In genomic region chr20:18739785-18740184, GRCh38 we compare ENCODE assay signal across 10 cellular contexts.
DNase-seq lines count a peak whose midpoint lies in the region; ATAC-seq and TF ChIP-seq lines count a peak whose summit lies in the region.
"Had no signal": no experiment of that assay in that cellular context is flagged by ENCODE, and none has a peak within 500 bp of the region (broad histone marks: within the 10 kb centered on the region; RNA-seq: fewer than 3 reads in every experiment).

No MANE protein-coding gene starts in this region.

- 57 to 100% methylated on average over 1 to 5 of the region's 5 CpGs for WGBS in endodermal cell (ENCODE audit: insufficient coverage in 1 of 2, insufficient read length in 1 of 2), 2 experiments

- no peak overlapping the region for H3K27ac ChIP-seq in endodermal cell (ENCODE audit: low read depth, low read length)

- H3K27ac Mint-ChIP-seq in endodermal cell (no peak overlapping the region), mesothelial cell of epicardium (peak overlapping the region; percentile 89)
- H3K27ac Mint-ChIP-seq in activated T-helper 2 cell treated with anti-CD3 and anti-CD28 coated beads, Interferon-gamma antibody, Interleukin-2, Interleukin-4, amounts not matched to agents 10 μg/mL and 5 μg/mL and 100 μg/mL, durations not matched to agents 14 hours and 24 hours and 36 hours: no peak overlapping the region

- no peaks in the 10 kb centered on the region for H3K36me3 Mint-ChIP-seq in endodermal cell (ENCODE audit: low read depth)
- peaks cover 2% of the 10 kb centered on the region for H3K36me3 Mint-ChIP-seq in mesothelial cell of epicardium
- no peaks in the 10 kb centered on the region for H3K36me3 Mint-ChIP-seq in activated T-helper 2 cell treated with anti-CD3 and anti-CD28 coated beads, Interferon-gamma antibody, Interleukin-2, Interleukin-4, amounts not matched to agents 10 μg/mL and 5 μg/mL and 100 μg/mL, durations not matched to agents 14 hours and 24 hours and 36 hours (ENCODE audit: low read depth)

- no peaks in the 10 kb centered on the region for H3K27me3 Mint-ChIP-seq in endodermal cell (ENCODE audit: insufficient read depth)
- H3K27me3 Mint-ChIP-seq in mesothelial cell of epicardium (ENCODE audit: low read depth): no peaks in the 10 kb centered on the region
- no peaks in the 10 kb centered on the region for H3K27me3 Mint-ChIP-seq in activated T-helper 2 cell treated with anti-CD3 and anti-CD28 coated beads, Interferon-gamma antibody, Interleukin-2, Interleukin-4, amounts not matched to agents 10 μg/mL and 5 μg/mL and 100 μg/mL, durations not matched to agents 14 hours and 24 hours and 36 hours (ENCODE audit: low read depth)

- H3K4me3 Mint-ChIP-seq in endodermal cell (no peak overlapping the region), mesothelial cell of epicardium (no peak overlapping the region)
- no peak overlapping the region for H3K4me3 Mint-ChIP-seq in activated T-helper 2 cell treated with anti-CD3 and anti-CD28 coated beads, Interferon-gamma antibody, Interleukin-2, Interleukin-4, amounts not matched to agents 10 μg/mL and 5 μg/mL and 100 μg/mL, durations not matched to agents 14 hours and 24 hours and 36 hours (ENCODE audit: low read depth)

- H3K36me3 ChIP-seq in endodermal cell (ENCODE audit: control insufficient read depth, insufficient read depth, low read length): no peaks in the 10 kb centered on the region
- H3K36me3 ChIP-seq: BE2C had no signal

- H3K27me3 ChIP-seq in endodermal cell (ENCODE audit: control insufficient read depth, insufficient read depth, low read length, poor library complexity, severe bottlenecking): no peaks in the 10 kb centered on the region
- H3K27me3 ChIP-seq: BE2C had no signal

- H3K4me3 ChIP-seq in AG04449 (ENCODE audit: low read depth, low read length): no peak overlapping the region
- H3K4me3 ChIP-seq in endodermal cell (ENCODE audit: low read length): no peak overlapping the region

- H3K4me1 Mint-ChIP-seq in endodermal cell (peaks cover 11% of the 10 kb centered on the region), mesothelial cell of epicardium (peaks cover 21% of the 10 kb centered on the region)
- H3K4me1 Mint-ChIP-seq in activated T-helper 2 cell treated with anti-CD3 and anti-CD28 coated beads, Interferon-gamma antibody, Interleukin-2, Interleukin-4, amounts not matched to agents 10 μg/mL and 5 μg/mL and 100 μg/mL, durations not matched to agents 14 hours and 24 hours and 36 hours (ENCODE audit: low read depth): no peaks in the 10 kb centered on the region

- no peak overlapping the region for H3K9ac ChIP-seq in endodermal cell (ENCODE audit: extremely low read depth, low read length, poor library complexity, severe bottlenecking)

- no peaks in the 10 kb centered on the region for H3K9me3 ChIP-seq in endodermal cell (ENCODE audit: control insufficient read depth, low read length)
- H3K9me3 ChIP-seq: BE2C had no signal

- ATAC-seq in GM18511 (IDR thresholded peaks at IDR 0.05; ENCODE audit: unreplicated experiment) (no peak), HG03460 (IDR thresholded peaks at IDR 0.05; ENCODE audit: unreplicated experiment) (no peak)

- POLR2A ChIA-PET in AG04449 (lab: Yijun Ruan, JAX): no interaction called here

- TF ChIP-seq CTCF in AG04449 (IDR thresholded peaks at IDR 0.05; ENCODE audit: insufficient read depth, low read length, missing control alignments): no peak
- TF ChIP-seq CTCF in endodermal cell (conservative IDR thresholded peaks at IDR 0.05): no peak
- no peak for TF ChIP-seq CTCF in mesothelial cell of epicardium (IDR thresholded peaks at IDR 0.05; ENCODE audit: unreplicated experiment)

- CTCF ChIA-PET in AG04449 (lab: Yijun Ruan, JAX): interaction anchor here (0.6 to 2.7 kb wide), 4 partner anchors 14 to 107 kb away, joined by 3 to 13 read pairs (median 4); no protein-coding TSS in a partner anchor

- H3K4me1 ChIP-seq in endodermal cell (ENCODE audit: control insufficient read depth, insufficient read depth, low read length): no peaks in the 10 kb centered on the region
- H3K4me1 ChIP-seq: BE2C had no signal

- H3K9me3 Mint-ChIP-seq in endodermal cell: no peaks in the 10 kb centered on the region
- no peaks in the 10 kb centered on the region for H3K9me3 Mint-ChIP-seq in mesothelial cell of epicardium
- H3K9me3 Mint-ChIP-seq in activated T-helper 2 cell treated with anti-CD3 and anti-CD28 coated beads, Interferon-gamma antibody, Interleukin-2, Interleukin-4, amounts not matched to agents 10 μg/mL and 5 μg/mL and 100 μg/mL, durations not matched to agents 14 hours and 24 hours and 36 hours: no peaks in the 10 kb centered on the region

- intact Hi-C loops in activated T-helper 2 cell treated with anti-CD3 and anti-CD28 coated beads, Interferon-gamma antibody, Interleukin-2, Interleukin-4, amounts not matched to agents 10 μg/mL and 5 μg/mL and 100 μg/mL, durations not matched to agents 14 hours and 24 hours and 36 hours (cut with micrococcal nuclease): no loop called here

- DNase-seq in AG04449 (ENCODE audit: low read depth, low spot score) (peak; percentile 71), NCI-H1694 (lab: John Stamatoyannopoulos, UW) (peak; percentile 22), endodermal cell (peak; percentile 70), mesothelial cell of epicardium (ENCODE audit: low spot score in 2 of 2, unreplicated experiment in 2 of 2) (no peak)
- DNase-seq in activated T-helper 2 cell treated with anti-CD3 and anti-CD28 coated beads, Interferon-gamma antibody, Interleukin-2, Interleukin-4, amounts not matched to agents 10 μg/mL and 5 μg/mL and 100 μg/mL, durations not matched to agents 14 hours and 24 hours and 36 hours (ENCODE audit: low spot score): no peak
- DNase-seq in effector CD4-positive, alpha-beta T cell: no peak
- DNase-seq: BE2C, NCI-H1092 treated with DMSO at 0.1 percent for 48 hours had no signal

Comparison
In these comparisons a context has a peak if more than half of its experiments do, and no peak if none do; other contexts are left out.
1. DNase-seq: peak in AG04449 (single experiment), NCI-H1694 (single experiment) and endodermal cell (single experiment); none in mesothelial cell of epicardium (0 of 2), activated T-helper 2 cell treated with anti-CD3 and anti-CD28 coated beads, Interferon-gamma antibody, Interleukin-2, Interleukin-4, amounts not matched to agents 10 μg/mL and 5 μg/mL and 100 μg/mL, durations not matched to agents 14 hours and 24 hours and 36 hours (single experiment) and effector CD4-positive, alpha-beta T cell (single experiment).